ENCODE assay signal across 9 cellular contexts in genomic region chr12:10365716-10366433, GRCh38. TPM values are rescaled to one million over a fixed set of nuclear protein-coding genes. Genes with fewer than 3 reads are reported as not detected.
DNase-seq lines count a peak whose midpoint lies in the region; ATAC-seq and TF ChIP-seq lines count a peak whose summit lies in the region.
"Had no signal": no experiment of that assay in that cellular context is flagged by ENCODE, and none has a peak within 500 bp of the region (broad histone marks: within the 10 kb centered on the region; RNA-seq: fewer than 3 reads in every experiment).

No MANE protein-coding gene starts in this region.

- H3K9me2 ChIP-seq in GM23248 (ENCODE audit: insufficient read depth): no peaks in the 10 kb centered on the region

- POLR2A ChIA-PET in Panc1 (lab: Charles Lee): no interaction called here

- ATAC-seq in Panc1 (no peak), right cardiac atrium (no peak), GM21515 (IDR thresholded peaks at IDR 0.05; ENCODE audit: unreplicated experiment) (no peak), HG03159 (IDR thresholded peaks at IDR 0.05; ENCODE audit: unreplicated experiment) (no peak), GM19452 (IDR thresholded peaks at IDR 0.05; ENCODE audit: unreplicated experiment) (no peak)

- no peaks in the 10 kb centered on the region for H3K36me3 ChIP-seq in GM23248 (ENCODE audit: low read depth)
- H3K36me3 ChIP-seq in Panc1 (ENCODE audit: control insufficient read depth, insufficient read depth, low read length): no peaks in the 10 kb centered on the region
- no peaks in the 10 kb centered on the region for H3K36me3 ChIP-seq in spleen

- DNase-seq in GM23248 (peak; percentile 42), Panc1 (ENCODE audit: low read depth, low spot score) (no peak), right cardiac atrium (no peak), spleen (no peak), NCI-H2081 treated with DMSO at 0.1 percent for 48 hours (lab: John Stamatoyannopoulos, UW) (no peak)

- intact Hi-C loops in Panc1 (cut with micrococcal nuclease; ENCODE audit: unreplicated experiment): no loop called here
- intact Hi-C loops in right cardiac atrium (cut with DNase I): no loop called here
- intact Hi-C loops in spleen (cut with DNase I; ENCODE audit: low total_unique reads): no loop called here

- peak overlapping the region; percentile 86 for H3K4me3 ChIP-seq in GM23248
- peak overlapping the region; percentile 50 to 73 for H3K4me3 ChIP-seq in Panc1 (ENCODE audit: low read depth in 2 of 2, low read length in 2 of 2)
- H3K4me3 ChIP-seq in right cardiac atrium (ENCODE audit: low read length): peak overlapping the region; percentile 92
- peak overlapping the region in 7 of 8 donors; percentile 48 to 80 (median 60) for H3K4me3 ChIP-seq in spleen

- peaks cover 26% of the 10 kb centered on the region for H3K4me1 ChIP-seq in GM23248 (ENCODE audit: insufficient read depth)
- peaks cover 21% of the 10 kb centered on the region for H3K4me1 ChIP-seq in Panc1 (ENCODE audit: control insufficient read depth, insufficient read depth, low read length)
- H3K4me1 ChIP-seq in right cardiac atrium (ENCODE audit: control insufficient read depth, insufficient read depth, low read length): peaks cover 4% of the 10 kb centered on the region
- H3K4me1 ChIP-seq in spleen: peaks cover 8 to 76% (median 28%) of the 10 kb centered on the region in 6 donors

- H3K79me2 ChIP-seq in GM23248 (ENCODE audit: insufficient read depth): no peaks in the 10 kb centered on the region

- TF ChIP-seq POLR2A in spleen (IDR thresholded peaks at IDR 0.05): no peak

- peaks cover 3% of the 10 kb centered on the region; the same call in 1 of the 2 replicates for H3F3A ChIP-seq in GM23248 (ENCODE audit: insufficient read depth)

- CTCF ChIA-PET in Panc1 (lab: Charles Lee): no interaction called here

- H3K9ac ChIP-seq in GM23248: peak overlapping the region; percentile 78

- no peaks in the 10 kb centered on the region for H4K20me1 ChIP-seq in GM23248 (ENCODE audit: insufficient read depth)

- H3K9me3 ChIP-seq in GM23248 (ENCODE audit: low read depth): no peaks in the 10 kb centered on the region
- peaks cover 4% of the 10 kb centered on the region; the same call in 1 of the 2 replicates for H3K9me3 ChIP-seq in Panc1 (ENCODE audit: control insufficient read depth, insufficient read depth, low read depth, low read length)
- no peaks in the 10 kb centered on the region for H3K9me3 ChIP-seq in right cardiac atrium (ENCODE audit: control insufficient read depth, low read length)
- H3K9me3 ChIP-seq in spleen: peaks cover 0 to 10% (median 0%) of the 10 kb centered on the region in 8 donors

- BruUV-seq in Panc1 (replicated peaks; lab: Mats Ljungman, UMichigan): no TSS peak

- H3K4me2 ChIP-seq in GM23248 (ENCODE audit: unreplicated experiment): peak overlapping the region; percentile 92

- H3K27ac ChIP-seq in GM23248 (peak overlapping the region; percentile 70; the same call in 1 of the 2 replicates), Panc1 (ENCODE audit: low read length) (peak overlapping the region; percentile 94), right cardiac atrium (ENCODE audit: low read length) (peak overlapping the region; percentile 53), spleen (peak overlapping the region; percentile 79 to 98 (median 94))

- H2AFZ ChIP-seq in GM23248: peak overlapping the region; percentile 100

- 28 to 31% methylated on average over 5 of the region's 5 CpGs for WGBS in GM23248 (ENCODE audit: low coverage in 1 of 2, low lambda C conversion rate in 2 of 2, missing lambda C conversion rate in 2 of 2), 2 experiments
- 31% methylated on average over 5 of the region's 5 CpGs for WGBS in right cardiac atrium
- WGBS in spleen, 5 donors: 42 to 60% (median 44%) methylated on average over 5 of the region's 5 CpGs

- TF ChIP-seq CTCF in Panc1 (IDR thresholded peaks at IDR 0.05) (peak; percentile 50), spleen (IDR thresholded peaks at IDR 0.05 in 8 of 11, conservative IDR thresholded peaks at IDR 0.05 in 3 of 11) (peak in 1 of 11 experiments; percentile 41)

- no peaks in the 10 kb centered on the region for H3K27me3 ChIP-seq in GM23248 (replicated peaks; ENCODE audit: insufficient read depth)
- no peaks in the 10 kb centered on the region for H3K27me3 ChIP-seq in Panc1 (ENCODE audit: control insufficient read depth, insufficient read depth, low read length)
- no peaks in the 10 kb centered on the region for H3K27me3 ChIP-seq in right cardiac atrium (ENCODE audit: control insufficient read depth, insufficient read depth)
- no peaks in the 10 kb centered on the region for H3K27me3 ChIP-seq in spleen (replicated peaks in 1 of 7)

- in situ Hi-C loops in GM23248 (cut with MboI): no loop called here
- in situ Hi-C loops in Panc1 (cut with HindIII; ENCODE audit: low pct_unique_long_range_greater_than_20kb, low sequenced_read_pairs): no loop called here

RNA-seq across cellular contexts. Expression of gene KLRK1, which starts 24.0 kb away (rescaled TPM):
- not detected in 2 replicates for total RNA-seq in GM23248 (2014; rRNA removed; shearing (Covaris generic))
- polyA plus RNA-seq in GM23248 (2016; fragmentation: Nextera tagmentation; extraction: Ambion mirVana) (not detected in 2 replicates), right cardiac atrium (0.59 TPM), spleen (10 to 100 TPM; 12.3 to 78.1 (median 45.9) TPM)
- total RNA-seq in Panc1 (2021; ENCODE audit: unreplicated experiment) (0.95 TPM), right cardiac atrium (under 1 TPM; 0.39 to 0.97 (median 0.75) TPM), spleen (10 to 100 TPM; 30.5 to 64.6 (median 39.9) TPM)
- polyA plus RNA-seq in Panc1 (2012; ENCODE audit: insufficient read length): 1.1 TPM

RNA-seq across cellular contexts. Expression of gene KLRC4, which starts 43.7 kb away (rescaled TPM):
- total RNA-seq in GM23248 (2014; rRNA removed; shearing (Covaris generic)): not detected in 2 replicates
- not detected in 2 replicates for polyA plus RNA-seq in GM23248 (2016; fragmentation: Nextera tagmentation; extraction: Ambion mirVana)
- 1.4 TPM for total RNA-seq in Panc1 (2021; ENCODE audit: unreplicated experiment)
- 0.65 TPM for polyA plus RNA-seq in Panc1 (2012; ENCODE audit: insufficient read length)
- total RNA-seq in right cardiac atrium: not detected
- polyA plus RNA-seq in right cardiac atrium: not detected
- total RNA-seq in spleen: 10 to 100 TPM in 3 of 7 donors, 1 to 10 TPM in 4; 4.1 to 14.6 (median 6.7) TPM
- under 1 TPM; 0.22 to 0.52 (median 0.28) TPM for polyA plus RNA-seq in spleen
- total RNA-seq: T-helper 1 cell treated with Interleukin-12 subunit alpha and Interleukin-12 subunit beta and Interleukin-4 antibody, amounts not matched to agents 30 ng/mL and 1 ng/mL, for 36 hours had no signal

RNA-seq across cellular contexts. Expression of gene KLRC3, which starts 54.5 kb away (rescaled TPM):
- not detected in 2 replicates for total RNA-seq in GM23248 (2014; rRNA removed; shearing (Covaris generic))
- polyA plus RNA-seq in GM23248 (2016; fragmentation: Nextera tagmentation; extraction: Ambion mirVana) (not detected in 2 replicates), right cardiac atrium (not detected), spleen (1 to 10 TPM in 1 of 3 donors, under 1 TPM in 2; 0.13 to 2.7 (median 0.98) TPM)
- total RNA-seq in Panc1 (2021; ENCODE audit: unreplicated experiment) (0.74 TPM), right cardiac atrium (not detected), spleen (1 to 10 TPM in 6 of 7 donors, under 1 TPM in 1; 0.76 to 5.8 (median 2.4) TPM)
- polyA plus RNA-seq in Panc1 (2012; ENCODE audit: insufficient read length): 0.73 TPM
- total RNA-seq: T-helper 1 cell treated with Interleukin-12 subunit alpha and Interleukin-12 subunit beta and Interleukin-4 antibody, amounts not matched to agents 30 ng/mL and 1 ng/mL, for 36 hours had no signal

RNA-seq across cellular contexts. Expression of gene KLRD1, which starts 58.2 kb away (rescaled TPM):
- total RNA-seq in GM23248 (2014; rRNA removed; shearing (Covaris generic)): 0.11 and 0.13 TPM in 2 replicates
- polyA plus RNA-seq in GM23248 (2016; fragmentation: Nextera tagmentation; extraction: Ambion mirVana) (0.01 and 0.25 TPM in 2 replicates), right cardiac atrium (0.75 TPM), spleen (1 to 10 TPM; 1.7 to 9.4 (median 2.2) TPM)
- total RNA-seq in Panc1 (2021; ENCODE audit: unreplicated experiment) (not detected), right cardiac atrium (1 to 10 TPM; 1.8 to 3.3 (median 2.9) TPM), spleen (10 to 100 TPM; 23.6 to 60.3 (median 40.9) TPM)
- not detected for polyA plus RNA-seq in Panc1 (2012; ENCODE audit: insufficient read length)

Comparison
In these comparisons a context has a peak if more than half of its experiments do, and no peak if none do; other contexts are left out.
1. RNA of gene KLRK1, which starts 24.0 kb away (total RNA-seq): 30.5 to 64.6 TPM in spleen; 0.95 TPM in Panc1 (single experiment), 0.39 to 0.97 TPM in right cardiac atrium and not detected in GM23248; every median in the first group is over 10 times any median in the second.
2. Peak in every context shown above with its lines, with median percentiles within 50 percentile points of each other: H3K27ac ChIP-seq and H3K4me3 ChIP-seq.